In genomic region chrX:20267924-20268701, GRCh38 we compare ENCODE assay signal across 8 cellular contexts. TPM values are rescaled to one million over a fixed set of nuclear protein-coding genes. Genes with fewer than 3 reads are reported as not detected.
A peak's percentile ranks its signal among the peaks of the same experiment; 100 is the strongest.
DNase-seq lines count a peak whose midpoint lies in the region; ATAC-seq and TF ChIP-seq lines count a peak whose summit lies in the region.

No MANE protein-coding gene starts in this region.

- peaks cover 33% of the 10 kb centered on the region for H3K79me2 ChIP-seq in DND-41 (ENCODE audit: insufficient read depth, low read length)

- no peaks in the 10 kb centered on the region for H3K27me3 ChIP-seq in DND-41 (ENCODE audit: insufficient read depth, low read length, poor library complexity)
- H3K27me3 ChIP-seq in Panc1 (ENCODE audit: control insufficient read depth, insufficient read depth, low read length) = no peaks in the 10 kb centered on the region

- POLR2A ChIA-PET in Panc1 (lab: Charles Lee) = no interaction called here

- ATAC-seq in DND-41 (ENCODE audit: insufficient read depth, low read depth) (no peak), Panc1 (no peak; the same call in 1 of the 2 replicates), HG03565 (IDR thresholded peaks at IDR 0.05; ENCODE audit: unreplicated experiment) (no peak)

- TF ChIP-seq CTCF in DND-41 (IDR thresholded peaks at IDR 0.05; ENCODE audit: borderline replicate concordance, extremely low read depth, low read length, poor library complexity, severe bottlenecking) (no peak), Panc1 (IDR thresholded peaks at IDR 0.05) (no peak), cardiac fibroblast (IDR thresholded peaks at IDR 0.05; ENCODE audit: low read depth, low read length) (no peak)

- H3K4me3 ChIP-seq in DND-41 (ENCODE audit: low read depth in 1 of 2, low read length in 2 of 2) = no peak overlapping the region
- peak overlapping the region; percentile 60 to 63 for H3K4me3 ChIP-seq in Panc1 (ENCODE audit: low read depth in 2 of 2, low read length in 2 of 2)
- H3K4me3 ChIP-seq in cardiac fibroblast (replicated peaks in 1 of 2; ENCODE audit: low read depth in 2 of 2, low read length in 2 of 2) = peak overlapping the region; percentile 60 to 67
- peak overlapping the region; percentile 68 for H3K4me3 ChIP-seq in skeletal muscle cell (ENCODE audit: low read depth, low read length)

- DNase-seq in DND-41 (peak; percentile 4), Panc1 (ENCODE audit: low read depth, low spot score) (no peak), cardiac fibroblast (ENCODE audit: low read depth in 2 of 2) (peak in 1 of 2 donors; percentile 41), iPS-NIHi11 (ENCODE audit: low spot score) (peak; percentile 52), skeletal muscle cell (ENCODE audit: low read depth) (no peak), EL (no peak), NAMALWA (ENCODE audit: low spot score) (no peak)

- peak overlapping the region; percentile 86 for H3K4me2 ChIP-seq in DND-41 (ENCODE audit: insufficient read depth, low read length)

- BruUV-seq in Panc1 (replicated peaks; lab: Mats Ljungman, UMichigan) = no TSS peak

- H3K27ac ChIP-seq in DND-41 (ENCODE audit: low read length) (no peak overlapping the region), Panc1 (ENCODE audit: low read length) (peak overlapping the region; percentile 48)

- H3K9me3 ChIP-seq in DND-41 (ENCODE audit: insufficient read depth, low read length, severe bottlenecking) = no peaks in the 10 kb centered on the region
- no peaks in the 10 kb centered on the region for H3K9me3 ChIP-seq in Panc1 (ENCODE audit: control insufficient read depth, insufficient read depth, low read depth, low read length)

- CTCF ChIA-PET in Panc1 (lab: Charles Lee) = no interaction called here

- H3K4me1 ChIP-seq in DND-41 (ENCODE audit: insufficient read depth, low read length) (peaks cover 23% of the 10 kb centered on the region), Panc1 (ENCODE audit: control insufficient read depth, insufficient read depth, low read length) (peaks cover 8% of the 10 kb centered on the region)

- in situ Hi-C loops in Panc1 (cut with HindIII; ENCODE audit: low pct_unique_long_range_greater_than_20kb, low sequenced_read_pairs) = no loop called here

- intact Hi-C loops in Panc1 (cut with micrococcal nuclease; ENCODE audit: unreplicated experiment) = loop anchor here (5.0 kb wide), 1 partner anchor 94 kb away; no protein-coding TSS in a partner anchor

- H2AFZ ChIP-seq in DND-41 (ENCODE audit: low read depth, low read length) = 0 out of 2 replicates have a peak overlapping the region, but pooled peaks have one; percentile 92

- peaks cover 15% of the 10 kb centered on the region; the same call in 1 of the 2 replicates for H4K20me1 ChIP-seq in DND-41 (ENCODE audit: insufficient read depth, low read length)

- H3K36me3 ChIP-seq in DND-41 (ENCODE audit: insufficient read depth, low read length) = no peaks in the 10 kb centered on the region
- H3K36me3 ChIP-seq in Panc1 (ENCODE audit: control insufficient read depth, insufficient read depth, low read length) = no peaks in the 10 kb centered on the region

- no peak overlapping the region; the same call in 1 of the 2 replicates for H3K9ac ChIP-seq in DND-41 (ENCODE audit: low read depth, low read length)

RNA-seq across cellular contexts. Expression of gene RPS6KA3, which starts 1.4 kb away (rescaled TPM):
- total RNA-seq in Panc1 (2021; ENCODE audit: unreplicated experiment) = 40.5 TPM
- 23.9 TPM for polyA plus RNA-seq in Panc1 (2012; ENCODE audit: insufficient read length)

Comparison
In these comparisons a context has a peak if more than half of its experiments do, and no peak if none do; other contexts are left out.
1. DNase-seq: peak in DND-41 (single experiment) and iPS-NIHi11 (single experiment); none in Panc1 (single experiment), skeletal muscle cell (single experiment), EL (single experiment) and NAMALWA (single experiment).
2. H3K4me3 ChIP-seq: peak in Panc1 (2 of 2), cardiac fibroblast (2 of 2) and skeletal muscle cell (single experiment); none in DND-41 (0 of 2).